ENCODE assay signal across 1 cellular context in the genomic region with DNA sequence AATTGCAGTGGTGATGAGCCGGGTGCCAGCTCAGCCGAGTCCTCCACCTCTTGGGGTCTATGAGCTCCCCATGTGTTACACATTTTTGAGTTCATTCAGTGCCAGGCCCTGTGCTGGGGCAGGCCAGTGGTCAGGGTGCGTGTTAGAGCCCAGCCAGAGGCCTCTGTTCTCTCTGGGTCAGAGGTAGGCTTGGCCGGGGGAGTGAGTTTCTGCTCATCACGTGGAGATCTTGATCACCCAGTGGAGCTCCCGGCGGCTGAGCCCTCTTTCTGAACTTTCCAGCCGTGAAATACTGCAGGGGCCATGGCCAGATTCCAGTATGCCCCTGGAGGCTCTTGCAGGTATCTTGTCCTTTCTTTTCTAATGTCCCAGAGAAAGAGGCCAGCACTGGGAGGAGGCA.
A peak's percentile ranks its signal among the peaks of the same experiment; 100 is the strongest.
TF ChIP-seq lines count a peak whose summit lies in the region.

No MANE protein-coding gene starts in this region.

TF ChIP-seq in HEK293, 187 proteins besides CTCF, POLR2A, EP300 and RAD21:
- TF ChIP-seq, protein P1, sequence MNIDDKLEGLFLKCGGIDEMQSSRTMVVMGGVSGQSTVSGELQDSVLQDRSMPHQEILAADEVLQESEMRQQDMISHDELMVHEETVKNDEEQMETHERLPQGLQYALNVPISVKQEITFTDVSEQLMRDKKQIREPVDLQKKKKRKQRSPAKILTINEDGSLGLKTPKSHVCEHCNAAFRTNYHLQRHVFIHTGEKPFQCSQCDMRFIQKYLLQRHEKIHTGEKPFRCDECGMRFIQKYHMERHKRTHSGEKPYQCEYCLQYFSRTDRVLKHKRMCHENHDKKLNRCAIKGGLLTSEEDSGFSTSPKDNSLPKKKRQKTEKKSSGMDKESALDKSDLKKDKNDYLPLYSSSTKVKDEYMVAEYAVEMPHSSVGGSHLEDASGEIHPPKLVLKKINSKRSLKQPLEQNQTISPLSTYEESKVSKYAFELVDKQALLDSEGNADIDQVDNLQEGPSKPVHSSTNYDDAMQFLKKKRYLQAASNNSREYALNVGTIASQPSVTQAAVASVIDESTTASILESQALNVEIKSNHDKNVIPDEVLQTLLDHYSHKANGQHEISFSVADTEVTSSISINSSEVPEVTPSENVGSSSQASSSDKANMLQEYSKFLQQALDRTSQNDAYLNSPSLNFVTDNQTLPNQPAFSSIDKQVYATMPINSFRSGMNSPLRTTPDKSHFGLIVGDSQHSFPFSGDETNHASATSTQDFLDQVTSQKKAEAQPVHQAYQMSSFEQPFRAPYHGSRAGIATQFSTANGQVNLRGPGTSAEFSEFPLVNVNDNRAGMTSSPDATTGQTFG (tag by site-specific recombination; IDR thresholded peaks at IDR 0.05; ENCODE audit: borderline replicate concordance), result no peak
- TF ChIP-seq, protein P2, sequence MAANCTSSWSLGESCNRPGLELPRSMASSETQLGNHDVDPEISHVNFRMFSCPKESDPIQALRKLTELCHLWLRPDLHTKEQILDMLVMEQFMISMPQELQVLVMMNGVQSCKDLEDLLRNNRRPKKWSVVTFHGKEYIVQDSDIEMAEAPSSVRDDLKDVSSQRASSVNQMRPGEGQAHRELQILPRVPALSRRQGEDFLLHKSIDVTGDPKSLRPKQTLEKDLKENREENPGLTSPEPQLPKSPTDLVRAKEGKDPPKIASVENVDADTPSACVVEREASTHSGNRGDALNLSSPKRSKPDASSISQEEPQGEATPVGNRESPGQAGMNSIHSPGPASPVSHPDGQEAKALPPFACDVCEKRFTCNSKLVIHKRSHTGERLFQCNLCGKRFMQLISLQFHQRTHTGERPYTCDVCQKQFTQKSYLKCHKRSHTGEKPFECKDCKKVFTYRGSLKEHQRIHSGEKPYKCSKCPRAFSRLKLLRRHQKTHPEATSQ (tag by site-specific recombination; IDR thresholded peaks at IDR 0.05), result no peak
- TF ChIP-seq ZNF600 (tag by site-specific recombination; IDR thresholded peaks at IDR 0.05), result 0 out of 2 replicates have a peak, but pooled peaks have one; percentile 7
- TF ChIP-seq, protein P3, sequence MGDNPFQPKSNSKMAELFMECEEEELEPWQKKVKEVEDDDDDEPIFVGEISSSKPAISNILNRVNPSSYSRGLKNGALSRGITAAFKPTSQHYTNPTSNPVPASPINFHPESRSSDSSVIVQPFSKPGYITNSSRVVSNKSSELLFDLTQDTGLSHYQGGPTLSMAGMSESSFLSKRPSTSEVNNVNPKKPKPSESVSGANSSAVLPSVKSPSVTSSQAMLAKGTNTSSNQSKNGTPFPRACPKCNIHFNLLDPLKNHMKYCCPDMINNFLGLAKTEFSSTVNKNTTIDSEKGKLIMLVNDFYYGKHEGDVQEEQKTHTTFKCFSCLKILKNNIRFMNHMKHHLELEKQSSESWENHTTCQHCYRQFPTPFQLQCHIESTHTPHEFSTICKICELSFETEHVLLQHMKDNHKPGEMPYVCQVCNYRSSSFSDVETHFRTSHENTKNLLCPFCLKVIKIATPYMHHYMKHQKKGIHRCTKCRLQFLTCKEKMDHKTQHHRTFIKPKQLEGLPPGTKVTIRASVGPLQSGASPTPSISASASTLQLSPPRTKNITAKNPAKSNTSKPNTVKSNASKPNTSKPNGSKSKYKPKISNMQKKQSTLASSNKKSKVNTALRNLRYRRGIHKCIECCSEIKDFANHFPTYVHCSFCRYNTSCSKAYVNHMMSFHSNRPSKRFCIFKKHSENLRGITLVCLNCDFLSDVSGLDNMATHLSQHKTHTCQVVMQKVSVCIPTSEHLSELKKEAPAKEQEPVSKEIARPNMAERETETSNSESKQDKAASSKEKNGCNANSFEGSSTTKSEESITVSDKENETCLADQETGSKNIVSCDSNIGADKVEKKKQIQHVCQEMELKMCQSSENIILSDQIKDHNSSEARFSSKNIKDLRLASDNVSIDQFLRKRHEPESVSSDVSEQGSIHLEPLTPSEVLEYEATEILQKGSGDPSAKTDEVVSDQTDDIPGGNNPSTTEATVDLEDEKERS (tag by site-specific recombination; IDR thresholded peaks at IDR 0.05), result no peak
